11 cellular contexts compared by ENCODE assay signal in genomic region chr3:127637546-127637945, GRCh38. TPM values are rescaled to one million over a fixed set of nuclear protein-coding genes. Genes with fewer than 3 reads are reported as not detected.
DNase-seq lines count a peak whose midpoint lies in the region; ATAC-seq, FAIRE-seq and TF ChIP-seq lines count a peak whose summit lies in the region.
"Had no signal": no experiment of that assay in that cellular context is flagged by ENCODE, and none has a peak within 500 bp of the region (broad histone marks: within the 10 kb centered on the region; RNA-seq: fewer than 3 reads in every experiment).

No MANE protein-coding gene starts in this region.

- intact Hi-C loops in CD4-positive, alpha-beta memory T cell (cut with micrococcal nuclease): no loop called here
- intact Hi-C loops in left colon (cut with DNase I, micrococcal nuclease): no loop called here

- H3K4me1 ChIP-seq in CD4-positive, alpha-beta memory T cell (ENCODE audit: insufficient read depth, low read length): peaks cover 9% of the 10 kb centered on the region
- 0 out of 2 replicates have a peak, but pooled peaks cover 3% of the 10 kb centered on the region for H3K4me1 ChIP-seq in HEK293 (ENCODE audit: control insufficient read depth, insufficient read depth, low read length)

- no peak for ATAC-seq in left colon
- no peak for ATAC-seq in HG02759 (IDR thresholded peaks at IDR 0.05; ENCODE audit: unreplicated experiment)

- no peak for FAIRE-seq in D721Med (lab: Jason Lieb, UNC)
- FAIRE-seq: G401.6 had no signal

- POLR2A ChIA-PET in CD4-positive, alpha-beta memory T cell (lab: Charles Lee; ENCODE audit: partially characterized antibody): interaction anchor here (1.6 kb wide), 1 partner anchor 35 kb away, joined by 4 read pairs; the partner anchor contains the start of gene ABTB1
- POLR2A ChIA-PET in HEK293 (lab: Yijun Ruan, JAX): no interaction called here

- H3K4me1 Mint-ChIP-seq in CD4-positive, alpha-beta memory T cell: peaks cover 2 to 10% (median 7%) of the 10 kb centered on the region in 4 donors
- H3K4me1 Mint-ChIP-seq: IgD-negative memory B cell had no signal

- TF ChIP-seq CTCF in HEK293 (tag by site-specific recombination; IDR thresholded peaks at IDR 0.05): peak; percentile 56
- no peak for TF ChIP-seq CTCF in foreskin fibroblast (IDR thresholded peaks at IDR 0.05; ENCODE audit: low read depth, low read length)
- TF ChIP-seq CTCF in D721Med (IDR thresholded peaks at IDR 0.05; ENCODE audit: insufficient read depth, missing control alignments): no peak

- no peaks in the 10 kb centered on the region for H3K27me3 ChIP-seq in CD4-positive, alpha-beta memory T cell (ENCODE audit: insufficient read depth, low read length)

- no peaks in the 10 kb centered on the region for H3K36me3 Mint-ChIP-seq in CD4-positive, alpha-beta memory T cell

- H3K4me3 ChIP-seq in CD4-positive, alpha-beta memory T cell (ENCODE audit: low read length in 2 of 2): no peak overlapping the region
- H3K4me3 ChIP-seq in HEK293 (ENCODE audit: low read depth, low read length) (no peak overlapping the region), foreskin fibroblast (ENCODE audit: low read depth in 1 of 2, low read length in 2 of 2) (no peak overlapping the region)

- CTCF ChIA-PET in CD4-positive, alpha-beta memory T cell (lab: Charles Lee; ENCODE audit: partially characterized antibody): interaction anchor here (0.8 to 1.3 kb wide), 2 partner anchors 40 to 58 kb away, joined by 3 to 5 read pairs; partner anchors contain the start of gene MCM2
- CTCF ChIA-PET in HEK293 (lab: Yijun Ruan, JAX): interaction anchor here (0.6 to 1.0 kb wide), 3 partner anchors 62 to 936 kb away, joined by 3 to 5 read pairs (median 5); no protein-coding TSS in a partner anchor

- H3K27me3 Mint-ChIP-seq in CD4-positive, alpha-beta memory T cell: peaks cover 0 to 7% of the 10 kb centered on the region in 2 donors

- no peak overlapping the region for H3K27ac ChIP-seq in CD4-positive, alpha-beta memory T cell (ENCODE audit: low read depth, low read length)
- H3K27ac ChIP-seq in HEK293 (ENCODE audit: extremely low read depth, low read depth, low read length): no peak overlapping the region

- H3K9me3 Mint-ChIP-seq in CD4-positive, alpha-beta memory T cell: peaks cover 0 to 2% (median 0%) of the 10 kb centered on the region in 8 donors
- H3K9me3 Mint-ChIP-seq: IgD-negative memory B cell had no signal

- peak overlapping the region in 3 of 7 donors; percentile 7 to 89 (median 47) for H3K27ac Mint-ChIP-seq in CD4-positive, alpha-beta memory T cell
- H3K27ac Mint-ChIP-seq: IgD-negative memory B cell had no signal

- no peaks in the 10 kb centered on the region for H3K9me3 ChIP-seq in CD4-positive, alpha-beta memory T cell (ENCODE audit: control insufficient read depth in 1 of 2, low read length in 2 of 2)
- H3K9me3 ChIP-seq in HEK293 (ENCODE audit: control insufficient read depth, insufficient read depth, low read depth, low read length): no peaks in the 10 kb centered on the region

- no peaks in the 10 kb centered on the region for H3K36me3 ChIP-seq in CD4-positive, alpha-beta memory T cell (ENCODE audit: insufficient read depth, low read length)
- peaks cover 0 to 4% of the 10 kb centered on the region in 2 experiments; a peak in 2 of 3 replicates for H3K36me3 ChIP-seq in HEK293 (ENCODE audit: control insufficient read depth in 2 of 2, insufficient read depth in 1 of 2, low read length in 2 of 2)

- H3K4me3 Mint-ChIP-seq in CD4-positive, alpha-beta memory T cell: peak overlapping the region in 4 of 8 donors; percentile 36 to 45 (median 43)
- H3K4me3 Mint-ChIP-seq: IgD-negative memory B cell had no signal

- DNase-seq in CD4-positive, alpha-beta memory T cell: peak; percentile 21 to 53 (median 44)
- peak; percentile 8 for DNase-seq in RPMI8226
- DNase-seq in foreskin fibroblast: peak; percentile 29 to 51
- DNase-seq in left colon: no peak
- no peak for DNase-seq in D721Med (ENCODE audit: insufficient read length, low spot score)
- no peak for DNase-seq in NCI-H345 treated with DMSO at 0.1 percent for 48 hours (lab: John Stamatoyannopoulos, UW; ENCODE audit: unreplicated experiment)
- DNase-seq: activated CD4-positive, CD25-positive, alpha-beta regulatory T cell treated with anti-CD3 and anti-CD28 coated beads, Interleukin-2, amount 50 U/mL, for 72 hours had no signal

TF ChIP-seq in HEK293, 187 proteins besides CTCF, POLR2A, EP300 and RAD21:
- TF ChIP-seq OVOL3 (tag by site-specific recombination; IDR thresholded peaks at IDR 0.05) (no peak), ZNF350 (tag by site-specific recombination; IDR thresholded peaks at IDR 0.05) (no peak), ZBTB11 (tag by site-specific recombination; conservative IDR thresholded peaks at IDR 0.05; ENCODE audit: low read depth) (no peak), KLF16 (tag by site-specific recombination; IDR thresholded peaks at IDR 0.05) (no peak), ZFP69B (tag by site-specific recombination; IDR thresholded peaks at IDR 0.05) (no peak), ZNF623 (tag by site-specific recombination; IDR thresholded peaks at IDR 0.05) (no peak), IKZF3 (tag by site-specific recombination; IDR thresholded peaks at IDR 0.05) (no peak), ZNF571 (tag by site-specific recombination; IDR thresholded peaks at IDR 0.05) (no peak), ZNF2 (tag by site-specific recombination; IDR thresholded peaks at IDR 0.05) (no peak)

RNA-seq across cellular contexts. Expression of gene PODXL2, which starts 8.6 kb away (rescaled TPM):
- 1 to 10 TPM; 3.3 to 4.2 TPM for total RNA-seq in CD4-positive, alpha-beta memory T cell
- polyA plus RNA-seq in CD4-positive, alpha-beta memory T cell: 1 to 10 TPM; 6.9 to 8.0 TPM
- 10 to 100 TPM; 12.6 to 20.8 TPM for total RNA-seq in left colon

RNA-seq across cellular contexts. Expression of gene ABTB1, which starts 35.2 kb away (rescaled TPM):
- total RNA-seq in CD4-positive, alpha-beta memory T cell: 100 to 1,000 TPM; 167 to 169 TPM
- polyA plus RNA-seq in CD4-positive, alpha-beta memory T cell: 10 to 100 TPM; 66.9 to 72.9 TPM
- 10 to 100 TPM; 15.2 to 28.6 TPM for total RNA-seq in left colon

RNA-seq across cellular contexts. Expression of gene MCM2, which starts 39.3 kb away (rescaled TPM):
- 10 to 100 TPM in 1 of 2 experiments, 1 to 10 TPM in 1; 7.7 to 12.8 TPM for total RNA-seq in CD4-positive, alpha-beta memory T cell
- 1 to 10 TPM; 6.9 to 7.7 TPM for polyA plus RNA-seq in CD4-positive, alpha-beta memory T cell
- 10 to 100 TPM; 10.4 to 16.4 TPM for total RNA-seq in left colon

RNA-seq across cellular contexts. Expression of gene TPRA1, which starts 47.0 kb away (rescaled TPM):
- total RNA-seq in CD4-positive, alpha-beta memory T cell: 10 to 100 TPM; 28.3 to 29.7 TPM
- 10 to 100 TPM; 33.1 to 40.1 TPM for polyA plus RNA-seq in CD4-positive, alpha-beta memory T cell
- 10 to 100 TPM; 21.9 to 25.7 TPM for total RNA-seq in left colon

Comparison
In these comparisons a context has a peak if more than half of its experiments do, and no peak if none do; other contexts are left out.
1. DNase-seq: peak in CD4-positive, alpha-beta memory T cell (5 of 5), RPMI8226 (single experiment) and foreskin fibroblast (2 of 2); none in left colon (0 of 2), D721Med (single experiment) and NCI-H345 treated with DMSO at 0.1 percent for 48 hours (single experiment).
2. RNA of gene ABTB1, which starts 35.2 kb away (total RNA-seq): 167 to 169 TPM in CD4-positive, alpha-beta memory T cell; 15.2 to 28.6 TPM in left colon; every median in the first group is over 4 times any median in the second.